In genomic region chr1:95096218-95096841, GRCh38 we compare ENCODE assay signal across 1 cellular context.
TF ChIP-seq lines count a peak whose summit lies in the region.

No MANE protein-coding gene starts in this region.

TF ChIP-seq in GM12878, 131 proteins besides CTCF, POLR2A, EP300 and RAD21:
- TF ChIP-seq ZBTB40 (IDR thresholded peaks at IDR 0.05; ENCODE audit: borderline replicate concordance) (peak; percentile 71), PAX8 (IDR thresholded peaks at IDR 0.05) (no peak)
